Comparison of ENCODE assay signal across 15 cellular contexts in the genomic region with DNA sequence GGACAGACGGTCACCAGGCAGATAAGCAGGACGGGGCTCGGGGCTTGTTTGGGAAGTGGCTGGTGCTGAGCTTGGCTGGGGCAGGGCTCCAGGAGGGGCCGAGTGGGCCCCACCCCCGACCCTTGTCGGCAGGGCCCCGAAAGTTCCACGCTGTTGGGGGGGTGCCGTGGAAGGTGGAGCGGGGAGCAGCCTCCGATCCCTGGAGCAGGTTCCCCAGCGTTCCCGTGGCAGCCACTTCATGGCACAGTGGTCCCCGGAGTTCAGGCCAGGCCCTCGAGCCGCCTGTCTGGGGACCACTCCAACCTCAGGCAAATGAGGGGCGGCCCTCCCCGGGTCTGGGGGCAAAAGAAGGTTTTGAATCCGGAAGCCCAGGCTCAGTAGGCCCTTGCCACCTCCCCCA. TPM values are rescaled to one million over a fixed set of nuclear protein-coding genes. Genes with fewer than 3 reads are reported as not detected.
DNase-seq lines count a peak whose midpoint lies in the region; ATAC-seq, FAIRE-seq and TF ChIP-seq lines count a peak whose summit lies in the region.
"Had no signal": no experiment of that assay in that cellular context is flagged by ENCODE, and none has a peak within 500 bp of the region (broad histone marks: within the 10 kb centered on the region; RNA-seq: fewer than 3 reads in every experiment).

No MANE protein-coding gene starts in this region.

- H3K4me3 ChIP-seq in right atrium auricular region (no peak overlapping the region), esophagus muscularis mucosa (no peak overlapping the region), gastrocnemius medialis (no peak overlapping the region)

- no peak for DNase-seq in right atrium auricular region (ENCODE audit: low spot score)
- DNase-seq in Right ventricle myocardium superior, result no peak
- no peak for DNase-seq in esophagus muscularis mucosa (ENCODE audit: extremely low spot score)
- no peak for DNase-seq in gastrocnemius medialis
- no peak for DNase-seq in D721Med (ENCODE audit: insufficient read length, low spot score)
- no peak for DNase-seq in occipital lobe (lab: John Stamatoyannopoulos, UW)
- DNase-seq in foreskin melanocyte, result no peak
- DNase-seq: activated CD4-positive, alpha-beta T cell treated with anti-CD3 and anti-CD28 coated beads for 1 hour; activated T-cell treated with anti-CD3 and anti-CD28 coated beads, Interleukin-2, amount 50 U/mL, for 24 hours; DMS 273 treated with DMSO at 0.1 percent for 48 hours; NCI-H1048; NCI-H446; OCI-M1; stimulated activated naive CD4-positive, alpha-beta T cell treated with Interleukin-2 at 50 U/mL for 16 hours had no signal

- no peak for ATAC-seq in Right ventricle myocardium superior (ENCODE audit: poor library complexity)
- no peak for ATAC-seq in gastrocnemius medialis
- no peak for ATAC-seq in HG03097 (IDR thresholded peaks at IDR 0.05; ENCODE audit: low FRiP score, unreplicated experiment)

- TF ChIP-seq EP300 in esophagus muscularis mucosa (IDR thresholded peaks at IDR 0.05), result no peak

- H3K36me3 ChIP-seq in right atrium auricular region (peaks cover 76% of the 10 kb centered on the region), esophagus muscularis mucosa (peaks cover 38 to 92% (median 78%) of the 10 kb centered on the region in 4 donors), gastrocnemius medialis (peaks cover 0 to 34% of the 10 kb centered on the region in 2 donors)

- no peak for FAIRE-seq in D721Med (lab: Jason Lieb, UNC)

- H3K27me3 ChIP-seq in right atrium auricular region (no peaks in the 10 kb centered on the region), esophagus muscularis mucosa (no peaks in the 10 kb centered on the region), gastrocnemius medialis (no peaks in the 10 kb centered on the region)

- 85% methylated on average over 11 of the region's 19 CpGs for WGBS in esophagus muscularis mucosa

- TF ChIP-seq POLR2A in esophagus muscularis mucosa (IDR thresholded peaks at IDR 0.05; ENCODE audit: low read depth) (no peak), gastrocnemius medialis (IDR thresholded peaks at IDR 0.05) (no peak)

- TF ChIP-seq CTCF in right atrium auricular region (IDR thresholded peaks at IDR 0.05), result no peak
- TF ChIP-seq CTCF in esophagus muscularis mucosa (IDR thresholded peaks at IDR 0.05), result no peak
- TF ChIP-seq CTCF in gastrocnemius medialis (IDR thresholded peaks at IDR 0.05 in 4 of 5, conservative IDR thresholded peaks at IDR 0.05 in 1 of 5), result no peak
- no peak for TF ChIP-seq CTCF in D721Med (IDR thresholded peaks at IDR 0.05; ENCODE audit: insufficient read depth, missing control alignments)

- H3K27ac ChIP-seq in right atrium auricular region, result peak overlapping the region; percentile 80
- peak overlapping the region; percentile 77 to 85 (median 81) for H3K27ac ChIP-seq in esophagus muscularis mucosa (replicated peaks in 1 of 4)
- peak overlapping the region; percentile 84 to 98 (median 96) for H3K27ac ChIP-seq in gastrocnemius medialis

- H3K9me3 ChIP-seq in right atrium auricular region (no peaks in the 10 kb centered on the region), esophagus muscularis mucosa (no peaks in the 10 kb centered on the region), gastrocnemius medialis (no peaks in the 10 kb centered on the region)

- intact Hi-C loops in Right ventricle myocardium superior (cut with DNase I) (no loop called here), esophagus muscularis mucosa (cut with DNase I) (no loop called here), gastrocnemius medialis (cut with DNase I; ENCODE audit: low total_unique reads) (no loop called here)

- H3K4me1 ChIP-seq in right atrium auricular region (peaks cover 0 to 100% of the 10 kb centered on the region in 2 donors), esophagus muscularis mucosa (peaks cover 88 to 100% (median 98%) of the 10 kb centered on the region in 4 donors), gastrocnemius medialis (peaks cover 82 to 90% of the 10 kb centered on the region in 2 donors)

- in situ Hi-C loops in gastrocnemius medialis (cut with MboI; ENCODE audit: low sequenced_read_pairs in 4 of 4), result no loop called here

RNA-seq across cellular contexts. Expression of gene PPARA, which starts 46.7 kb away (rescaled TPM):
- 10 to 100 TPM; 48.4 to 67.1 TPM for total RNA-seq in right atrium auricular region
- total RNA-seq in Right ventricle myocardium superior, result 66.1 TPM
- total RNA-seq in esophagus muscularis mucosa, result 10 to 100 TPM; 17.0 to 50.9 (median 26.8) TPM
- total RNA-seq in gastrocnemius medialis, result 10 to 100 TPM; 29.6 to 74.8 (median 57.9) TPM
- 3.3 TPM for total RNA-seq in occipital lobe
